In the genomic region with DNA sequence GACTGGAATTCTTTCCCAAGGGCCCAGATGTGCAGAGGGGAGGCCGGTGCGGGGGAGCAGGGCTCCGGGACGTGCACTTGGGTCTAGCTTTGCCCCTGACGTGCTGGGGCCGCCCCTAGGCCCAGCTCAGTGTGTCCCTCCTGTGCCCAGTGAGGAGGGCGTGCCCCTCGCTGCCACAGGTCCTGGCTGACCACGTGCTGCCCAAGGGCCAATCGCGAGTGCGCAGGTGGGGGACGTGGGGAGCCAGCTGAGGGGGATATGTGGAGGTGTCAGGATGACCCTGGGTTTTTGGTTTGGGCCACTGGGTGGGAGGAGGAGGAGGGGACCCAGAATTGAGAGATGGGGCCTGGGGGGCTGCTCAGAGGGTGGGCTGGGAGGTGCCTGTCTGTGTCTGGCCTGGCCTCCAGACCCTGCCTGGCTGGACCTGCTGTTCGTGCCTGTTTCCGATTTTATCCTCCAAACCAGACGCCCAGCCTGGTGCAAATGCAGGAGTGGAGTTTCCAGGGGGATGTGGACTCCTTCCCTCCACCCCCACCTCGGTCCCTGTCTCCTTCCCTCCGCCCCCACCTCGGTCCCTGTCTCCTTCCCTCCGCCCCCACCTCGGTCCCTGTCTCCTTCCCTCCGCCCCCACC, we compare ENCODE assay signal across 1 cellular context.
TF ChIP-seq lines count a peak whose summit lies in the region.

No MANE protein-coding gene starts in this region.

TF ChIP-seq in SK-N-SH, 30 proteins besides CTCF, POLR2A, EP300 and RAD21 (continued from another document):
- TF ChIP-seq, protein P1, sequence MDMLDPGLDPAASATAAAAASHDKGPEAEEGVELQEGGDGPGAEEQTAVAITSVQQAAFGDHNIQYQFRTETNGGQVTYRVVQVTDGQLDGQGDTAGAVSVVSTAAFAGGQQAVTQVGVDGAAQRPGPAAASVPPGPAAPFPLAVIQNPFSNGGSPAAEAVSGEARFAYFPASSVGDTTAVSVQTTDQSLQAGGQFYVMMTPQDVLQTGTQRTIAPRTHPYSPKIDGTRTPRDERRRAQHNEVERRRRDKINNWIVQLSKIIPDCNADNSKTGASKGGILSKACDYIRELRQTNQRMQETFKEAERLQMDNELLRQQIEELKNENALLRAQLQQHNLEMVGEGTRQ (IDR thresholded peaks at IDR 0.05; ENCODE audit: borderline replicate concordance, low read depth, low read length) = peak; percentile 84
- TF ChIP-seq FOXM1 (IDR thresholded peaks at IDR 0.05; ENCODE audit: low read depth) (no peak), SIN3A (IDR thresholded peaks at IDR 0.05; ENCODE audit: borderline replicate concordance, low read depth, low read length) (no peak), TEAD4 (IDR thresholded peaks at IDR 0.05; ENCODE audit: borderline replicate concordance, insufficient read depth) (no peak), NRF1 (IDR thresholded peaks at IDR 0.05; ENCODE audit: low read depth, low read length) (no peak), FOSL2 (IDR thresholded peaks at IDR 0.05; ENCODE audit: borderline replicate concordance, low read depth) (no peak), RFX5 (IDR thresholded peaks at IDR 0.05; ENCODE audit: low read length) (no peak), ELF1 (IDR thresholded peaks at IDR 0.05) (no peak), NFIC (IDR thresholded peaks at IDR 0.05; ENCODE audit: borderline replicate concordance) (no peak), GABPA (IDR thresholded peaks at IDR 0.05; ENCODE audit: low read depth) (no peak), YY1 (IDR thresholded peaks at IDR 0.05; ENCODE audit: low read depth) (no peak), MXI1 (IDR thresholded peaks at IDR 0.05; ENCODE audit: low read depth, low read length) (peak; percentile 23; the same call in 1 of the 2 replicates)
- TF ChIP-seq, protein P2, sequence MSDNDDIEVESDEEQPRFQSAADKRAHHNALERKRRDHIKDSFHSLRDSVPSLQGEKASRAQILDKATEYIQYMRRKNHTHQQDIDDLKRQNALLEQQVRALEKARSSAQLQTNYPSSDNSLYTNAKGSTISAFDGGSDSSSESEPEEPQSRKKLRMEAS (IDR thresholded peaks at IDR 0.05; ENCODE audit: low read depth) = no peak
- TF ChIP-seq, protein P3, sequence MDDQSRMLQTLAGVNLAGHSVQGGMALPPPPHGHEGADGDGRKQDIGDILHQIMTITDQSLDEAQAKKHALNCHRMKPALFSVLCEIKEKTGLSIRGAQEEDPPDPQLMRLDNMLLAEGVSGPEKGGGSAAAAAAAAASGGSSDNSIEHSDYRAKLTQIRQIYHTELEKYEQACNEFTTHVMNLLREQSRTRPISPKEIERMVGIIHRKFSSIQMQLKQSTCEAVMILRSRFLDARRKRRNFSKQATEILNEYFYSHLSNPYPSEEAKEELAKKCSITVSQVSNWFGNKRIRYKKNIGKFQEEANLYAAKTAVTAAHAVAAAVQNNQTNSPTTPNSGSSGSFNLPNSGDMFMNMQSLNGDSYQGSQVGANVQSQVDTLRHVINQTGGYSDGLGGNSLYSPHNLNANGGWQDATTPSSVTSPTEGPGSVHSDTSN (IDR thresholded peaks at IDR 0.05) = no peak
- TF ChIP-seq, protein P4, sequence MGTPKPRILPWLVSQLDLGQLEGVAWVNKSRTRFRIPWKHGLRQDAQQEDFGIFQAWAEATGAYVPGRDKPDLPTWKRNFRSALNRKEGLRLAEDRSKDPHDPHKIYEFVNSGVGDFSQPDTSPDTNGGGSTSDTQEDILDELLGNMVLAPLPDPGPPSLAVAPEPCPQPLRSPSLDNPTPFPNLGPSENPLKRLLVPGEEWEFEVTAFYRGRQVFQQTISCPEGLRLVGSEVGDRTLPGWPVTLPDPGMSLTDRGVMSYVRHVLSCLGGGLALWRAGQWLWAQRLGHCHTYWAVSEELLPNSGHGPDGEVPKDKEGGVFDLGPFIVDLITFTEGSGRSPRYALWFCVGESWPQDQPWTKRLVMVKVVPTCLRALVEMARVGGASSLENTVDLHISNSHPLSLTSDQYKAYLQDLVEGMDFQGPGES (IDR thresholded peaks at IDR 0.05; ENCODE audit: low read depth, low read length) = no peak
- TF ChIP-seq, protein P5, sequence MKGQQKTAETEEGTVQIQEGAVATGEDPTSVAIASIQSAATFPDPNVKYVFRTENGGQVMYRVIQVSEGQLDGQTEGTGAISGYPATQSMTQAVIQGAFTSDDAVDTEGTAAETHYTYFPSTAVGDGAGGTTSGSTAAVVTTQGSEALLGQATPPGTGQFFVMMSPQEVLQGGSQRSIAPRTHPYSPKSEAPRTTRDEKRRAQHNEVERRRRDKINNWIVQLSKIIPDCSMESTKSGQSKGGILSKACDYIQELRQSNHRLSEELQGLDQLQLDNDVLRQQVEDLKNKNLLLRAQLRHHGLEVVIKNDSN (IDR thresholded peaks at IDR 0.05; ENCODE audit: borderline replicate concordance, low read depth) = peak; percentile 95
TF ChIP-seq in SK-N-SH: peak in this region for 4.
